ENCODE assay signal across 11 cellular contexts in the genomic region with DNA sequence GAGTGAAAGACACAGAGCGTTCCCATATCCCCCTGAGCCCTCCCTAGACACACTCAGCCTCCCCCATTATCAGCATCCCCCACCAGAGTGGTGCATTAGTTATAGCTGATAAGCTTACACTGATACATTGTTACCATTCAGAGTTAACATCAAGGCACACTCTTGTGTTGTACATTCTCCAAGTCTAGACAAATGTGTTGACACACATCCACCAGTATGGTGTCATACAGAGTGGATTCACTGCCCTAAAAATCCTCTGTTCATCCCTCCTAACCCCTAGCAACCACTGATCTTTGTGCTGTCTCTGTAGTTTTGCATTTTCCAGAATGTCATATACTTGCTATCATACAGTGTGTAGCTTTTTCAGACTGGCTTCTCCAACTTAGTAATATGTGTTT.
DNase-seq lines count a peak whose midpoint lies in the region; ATAC-seq and TF ChIP-seq lines count a peak whose summit lies in the region.
"Had no signal": no experiment of that assay in that cellular context is flagged by ENCODE, and none has a peak within 500 bp of the region (broad histone marks: within the 10 kb centered on the region; RNA-seq: fewer than 3 reads in every experiment).

No MANE protein-coding gene starts in this region.

- peak overlapping the region; percentile 11 for H3K4me3 Mint-ChIP-seq in activated naive CD8-positive, alpha-beta T cell
- H3K4me3 Mint-ChIP-seq: endodermal cell had no signal

- no peaks in the 10 kb centered on the region for H3K27me3 ChIP-seq in hepatocyte
- no peaks in the 10 kb centered on the region for H3K27me3 ChIP-seq in stomach

- TF ChIP-seq CTCF in hepatocyte (IDR thresholded peaks at IDR 0.05; ENCODE audit: poor library complexity): no peak
- no peak for TF ChIP-seq CTCF in stomach (IDR thresholded peaks at IDR 0.05)

- no peaks in the 10 kb centered on the region for H3K9me2 ChIP-seq in hepatocyte (replicated peaks; ENCODE audit: insufficient read depth)

- ATAC-seq in HG02852 (IDR thresholded peaks at IDR 0.05; ENCODE audit: unreplicated experiment): peak; percentile 18

- no peak for TF ChIP-seq POLR2A in stomach (IDR thresholded peaks at IDR 0.05)

- no peaks in the 10 kb centered on the region for H3K4me1 Mint-ChIP-seq in activated naive CD8-positive, alpha-beta T cell (ENCODE audit: low read depth)
- H3K4me1 Mint-ChIP-seq: endodermal cell had no signal

- H3K4me3 ChIP-seq in hepatocyte (no peak overlapping the region), stomach (peak overlapping the region in 3 of 4 donors; percentile 10 to 26 (median 25))

- peak overlapping the region; percentile 58 for H3K27ac ChIP-seq in hepatocyte
- H3K27ac ChIP-seq in stomach: peak overlapping the region in 4 of 5 donors; percentile 79 to 84 (median 80)

- no peaks in the 10 kb centered on the region for H4K20me1 ChIP-seq in hepatocyte (ENCODE audit: insufficient read depth, poor library complexity, severe bottlenecking)

- H3K4me1 ChIP-seq in hepatocyte (ENCODE audit: insufficient read depth) (peaks cover 5% of the 10 kb centered on the region), stomach (peaks cover 0 to 19% (median 17%) of the 10 kb centered on the region in 4 donors)

- no peaks in the 10 kb centered on the region for H3K9me3 Mint-ChIP-seq in activated naive CD8-positive, alpha-beta T cell (ENCODE audit: low read depth)
- H3K9me3 Mint-ChIP-seq: endodermal cell, naive B cell had no signal

- WGBS in hepatocyte (ENCODE audit: low lambda C conversion rate, missing lambda C conversion rate): 86% methylated on average over 1 of the region's 1 CpG
- 69 to 100% (median 75%) methylated on average over 1 of the region's 1 CpG for WGBS in stomach, 5 donors

- no peak overlapping the region for H2AFZ ChIP-seq in hepatocyte

- DNase-seq in hepatocyte (ENCODE audit: low spot score): no peak
- DNase-seq in stomach: no peak
- DNase-seq in SKM-1 (lab: John Stamatoyannopoulos, UW; ENCODE audit: unreplicated experiment): no peak
- no peak for DNase-seq in NOMO-1 treated with DMSO at 0.1 percent for 48 hours (lab: John Stamatoyannopoulos, UW; ENCODE audit: unreplicated experiment)
- DNase-seq in foreskin melanocyte: no peak
- DNase-seq: naive B cell, NCI-H1417, T1000 had no signal

- intact Hi-C loops in stomach (cut with DNase I; ENCODE audit: low total_unique reads): no loop called here

- no peak for TF ChIP-seq EP300 in stomach (IDR thresholded peaks at IDR 0.05)

- H3K4me2 ChIP-seq in hepatocyte: peak overlapping the region; percentile 55

- H3K27ac Mint-ChIP-seq in activated naive CD8-positive, alpha-beta T cell: peak overlapping the region; percentile 67
- H3K27ac Mint-ChIP-seq: endodermal cell had no signal

- H3K36me3 Mint-ChIP-seq in activated naive CD8-positive, alpha-beta T cell: peaks cover 3% of the 10 kb centered on the region
- H3K36me3 Mint-ChIP-seq: naive B cell had no signal

- no peaks in the 10 kb centered on the region for H3K79me2 ChIP-seq in hepatocyte

- peaks cover 4% of the 10 kb centered on the region for H3K36me3 ChIP-seq in hepatocyte (replicated peaks; ENCODE audit: insufficient read depth, low read depth)
- H3K36me3 ChIP-seq in stomach: peaks cover 0 to 19% (median 16%) of the 10 kb centered on the region in 4 donors

- H3K9me3 ChIP-seq in hepatocyte (ENCODE audit: low read depth) (no peaks in the 10 kb centered on the region), stomach (no peaks in the 10 kb centered on the region)

- no peaks in the 10 kb centered on the region for H3K27me3 Mint-ChIP-seq in activated naive CD8-positive, alpha-beta T cell
